In genomic region chr7:41241641-41242040, GRCh38 we compare ENCODE assay signal across 16 cellular contexts.
"Had no signal": no experiment of that assay in that cellular context is flagged by ENCODE, and none has a peak within 500 bp of the region (broad histone marks: within the 10 kb centered on the region; RNA-seq: fewer than 3 reads in every experiment).

No MANE protein-coding gene starts in this region.

- H3K36me3 ChIP-seq: ovary, suprapubic skin had no signal

- DNase-seq: activated B cell treated with CpG ODN at 0.5 μM for 24 hours; activated CD4-positive, alpha-beta memory T cell treated with anti-CD3 and anti-CD28 coated beads for 36 hours; activated CD4-positive, alpha-beta T cell treated with anti-CD3 and anti-CD28 coated beads for 4 hours; activated naive CD4-positive, alpha-beta T cell; activated naive CD8-positive, alpha-beta T cell treated with anti-CD3 and anti-CD28 coated beads for 36 hours; activated T-cell treated with anti-CD3 and anti-CD28 coated beads for 4 hours; amniotic stem cell; effector memory CD8-positive, alpha-beta T cell; left cardiac atrium; naive thymus-derived CD8-positive, alpha-beta T cell; ovary; psoas muscle; right cardiac atrium; stimulated activated naive CD8-positive, alpha-beta T cell treated with anti-CD3 and anti-CD28 coated beads, Interleukin-15, amount 100 ng/mL, for 72 hours had no signal

- ATAC-seq: effector memory CD8-positive, alpha-beta T cell; left cardiac atrium; naive thymus-derived CD8-positive, alpha-beta T cell; psoas muscle; right cardiac atrium; stimulated activated naive CD8-positive, alpha-beta T cell treated with anti-CD3 and anti-CD28 coated beads, Interleukin-15, amount 100 ng/mL, for 72 hours had no signal

- H3K9me3 ChIP-seq: ovary, psoas muscle, suprapubic skin had no signal

- H3K27ac ChIP-seq: ovary, psoas muscle, suprapubic skin had no signal

- H3K27me3 ChIP-seq: ovary, suprapubic skin had no signal

- FAIRE-seq: islet of Langerhans had no signal

- H3K4me3 ChIP-seq: ovary, psoas muscle, suprapubic skin had no signal

- H3K4me1 ChIP-seq: psoas muscle, suprapubic skin had no signal
